Comparison of ENCODE assay signal across 2 cellular contexts in genomic region chr1:29197590-29197924, GRCh38.
TF ChIP-seq lines count a peak whose summit lies in the region.

No MANE protein-coding gene starts in this region.

TF ChIP-seq in HEK293T, 16 proteins besides CTCF, POLR2A, EP300 and RAD21:
- TF ChIP-seq CTBP1 (IDR thresholded peaks at IDR 0.05; ENCODE audit: borderline replicate concordance) (no peak), L3MBTL2 (conservative IDR thresholded peaks at IDR 0.05) (no peak), HDGF (IDR thresholded peaks at IDR 0.05; ENCODE audit: borderline replicate concordance) (no peak), BHLHE40 (IDR thresholded peaks at IDR 0.05; ENCODE audit: borderline replicate concordance) (no peak), TARDBP (IDR thresholded peaks at IDR 0.05) (no peak), ZNF384 (IDR thresholded peaks at IDR 0.05) (no peak), ELF4 (IDR thresholded peaks at IDR 0.05) (no peak), PKNOX1 (IDR thresholded peaks at IDR 0.05) (no peak)

TF ChIP-seq in K562, 482 proteins besides CTCF, POLR2A, EP300 and RAD21:
- TF ChIP-seq CXXC5 (CRISPR knock-in tag; IDR thresholded peaks at IDR 0.05) (0 out of 2 replicates have a peak, but pooled peaks have one; percentile 27), GABPB2 (CRISPR knock-in tag; conservative IDR thresholded peaks at IDR 0.05) (no peak), NR4A1 (CRISPR knock-in tag; IDR thresholded peaks at IDR 0.05) (no peak), NR4A1 (tag; IDR thresholded peaks at IDR 0.05) (0 out of 2 replicates have a peak, but pooled peaks have one; percentile 27), SMC3 (conservative IDR thresholded peaks at IDR 0.05; ENCODE audit: insufficient read depth, low read depth, low read length) (peak; percentile 75), HNRNPH1 (optimal IDR thresholded peaks at IDR 0.05; ENCODE audit: low read depth, low read length) (no peak), STAG1 (CRISPR knock-in tag; IDR thresholded peaks at IDR 0.05; ENCODE audit: borderline replicate concordance) (0 out of 2 replicates have a peak, but pooled peaks have one; percentile 3), DEAF1 (CRISPR knock-in tag; IDR thresholded peaks at IDR 0.05) (0 out of 2 replicates have a peak, but pooled peaks have one; percentile 54), ARID2 (IDR thresholded peaks at IDR 0.05) (peak; percentile 16; the same call in 1 of the 2 replicates), SP2 (IDR thresholded peaks at IDR 0.05; ENCODE audit: extremely low read depth, low read depth, low read length, poor library complexity, severe bottlenecking) (no peak), RB1 (IDR thresholded peaks at IDR 0.05; ENCODE audit: low read depth) (peak; percentile 26; the same call in 1 of the 2 replicates), BRF1 (IDR thresholded peaks at IDR 0.05; ENCODE audit: borderline replicate concordance, extremely low read depth, insufficient read length) (no peak), IFI16 (CRISPR knock-in tag; IDR thresholded peaks at IDR 0.05) (no peak), ZNF143 (CRISPR knock-in tag; IDR thresholded peaks at IDR 0.05) (peak; percentile 67), NONO (IDR thresholded peaks at IDR 0.05; ENCODE audit: low read depth in 2 of 2, low read length in 1 of 2) (no peak), TRIM24 (IDR thresholded peaks at IDR 0.05) (no peak), IRF2 (CRISPR knock-in tag; IDR thresholded peaks at IDR 0.05) (no peak), TEAD1 (CRISPR knock-in tag; IDR thresholded peaks at IDR 0.05) (peak in 1 of 2 experiments; percentile 13; a peak in 1 of 4 replicates), HSF4 (CRISPR knock-in tag; IDR thresholded peaks at IDR 0.05; ENCODE audit: borderline replicate concordance) (0 out of 2 replicates have a peak, but pooled peaks have one; percentile 45), JUND (IDR thresholded peaks at IDR 0.05; ENCODE audit: borderline replicate concordance, low read depth, low read length) (no peak), JUND (tag; IDR thresholded peaks at IDR 0.05; ENCODE audit: borderline replicate concordance, low read depth, low read length) (peak; percentile 55; the same call in 1 of the 3 replicates), NFE2L1 (tag; IDR thresholded peaks at IDR 0.05; ENCODE audit: borderline replicate concordance, low read depth) (no peak), ZKSCAN3 (CRISPR knock-in tag; IDR thresholded peaks at IDR 0.05) (no peak), MEF2D (tag; conservative IDR thresholded peaks at IDR 0.05; ENCODE audit: low read depth) (no peak), ZNF592 (IDR thresholded peaks at IDR 0.05) (peak; percentile 81), CEBPG (CRISPR knock-in tag; IDR thresholded peaks at IDR 0.05) (no peak), CEBPG (tag; conservative IDR thresholded peaks at IDR 0.05 in 1 of 2, IDR thresholded peaks at IDR 0.05 in 1 of 2) (no peak), DMBX1 (CRISPR knock-in tag; IDR thresholded peaks at IDR 0.05; ENCODE audit: borderline replicate concordance) (0 out of 2 replicates have a peak, but pooled peaks have one; percentile 29), ZHX1 (conservative IDR thresholded peaks at IDR 0.05; ENCODE audit: low read length) (no peak)
